7 cellular contexts compared by ENCODE assay signal in the genomic region with DNA sequence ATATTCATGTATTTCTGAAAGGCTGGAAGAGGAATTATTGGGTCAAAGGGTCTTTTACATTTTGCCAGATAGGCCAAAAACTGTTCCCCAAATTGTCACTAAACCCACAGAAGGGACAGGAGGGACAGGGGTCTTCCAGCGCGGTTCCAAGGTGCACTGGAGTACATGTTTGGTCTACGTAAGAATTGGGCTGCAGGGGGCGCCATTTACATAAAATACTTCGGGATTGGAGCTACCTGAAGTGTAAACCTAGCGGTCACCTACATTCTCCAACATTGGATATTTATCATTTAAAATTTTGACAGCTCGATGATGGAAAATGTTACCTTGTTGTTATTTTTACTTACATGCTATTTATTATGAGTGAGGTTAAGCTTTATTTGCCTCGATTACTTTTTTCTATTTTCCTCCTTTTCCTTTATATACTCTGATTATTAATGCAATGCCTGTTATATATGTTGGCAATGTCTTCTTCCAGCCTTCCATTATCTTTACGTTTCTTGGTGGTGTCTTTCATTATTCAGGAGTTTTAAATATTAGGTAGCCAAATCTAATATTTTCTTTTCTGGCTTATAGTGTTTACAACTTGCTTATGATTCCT. TPM values are rescaled to one million over a fixed set of nuclear protein-coding genes. Genes with fewer than 3 reads are reported as not detected.
DNase-seq lines count a peak whose midpoint lies in the region; ATAC-seq and TF ChIP-seq lines count a peak whose summit lies in the region.

No MANE protein-coding gene starts in this region.

- peaks cover 54% of the 10 kb centered on the region for H3K27me3 Mint-ChIP-seq in T-helper 17 cell

- H3K4me1 ChIP-seq in right lobe of liver = no peaks in the 10 kb centered on the region

- peaks cover 3% of the 10 kb centered on the region for H3K36me3 Mint-ChIP-seq in T-helper 17 cell (ENCODE audit: low read depth)

- no peak overlapping the region for H3K27ac Mint-ChIP-seq in T-helper 17 cell

- ATAC-seq in HG02642 (IDR thresholded peaks at IDR 0.05; ENCODE audit: poor library complexity, unreplicated experiment) (peak; percentile 79), T-helper 17 cell (peak; percentile 59), right lobe of liver (peak in 2 of 4 donors; percentile 59 to 66), HG02763 (IDR thresholded peaks at IDR 0.05; ENCODE audit: unreplicated experiment) (no peak)

- H3K9me3 ChIP-seq in T-helper 17 cell (ENCODE audit: control insufficient read depth, low read length, poor library complexity, severe bottlenecking) (no peaks in the 10 kb centered on the region), right lobe of liver (no peaks in the 10 kb centered on the region)

- WGBS in right lobe of liver (ENCODE audit: insufficient coverage, low coverage, low lambda C conversion rate, missing lambda C conversion rate) = 37% methylated on average over 9 of the region's 9 CpGs

- TF ChIP-seq CTCF in GM12873 (IDR thresholded peaks at IDR 0.05; ENCODE audit: insufficient read depth, low read depth, low read length, missing control alignments) (peak; percentile 52), right lobe of liver (IDR thresholded peaks at IDR 0.05) (peak in 3 of 4 donors; percentile 35 to 49 (median 41)), brain microvascular endothelial cell (IDR thresholded peaks at IDR 0.05; ENCODE audit: low read depth, low read length, missing control alignments) (no peak), foreskin fibroblast (IDR thresholded peaks at IDR 0.05; ENCODE audit: low read depth, low read length) (no peak)

- peaks cover 3% of the 10 kb centered on the region for H3K4me1 Mint-ChIP-seq in T-helper 17 cell

- H3K36me3 ChIP-seq in right lobe of liver = no peaks in the 10 kb centered on the region
- H3K36me3 ChIP-seq in brain microvascular endothelial cell (replicated peaks) = no peaks in the 10 kb centered on the region

- intact Hi-C loops in right lobe of liver (cut with DNase I) = no loop called here

- H3K27ac ChIP-seq in right lobe of liver (no peak overlapping the region), brain microvascular endothelial cell (no peak overlapping the region)

- H3K4me3 Mint-ChIP-seq in T-helper 17 cell = no peak overlapping the region

- H3K4me3 ChIP-seq in right lobe of liver (no peak overlapping the region), brain microvascular endothelial cell (ENCODE audit: low read depth, low read length) (no peak overlapping the region), foreskin fibroblast (ENCODE audit: low read depth in 1 of 2, low read length in 2 of 2) (no peak overlapping the region)

- no peak for TF ChIP-seq POLR2A in right lobe of liver (IDR thresholded peaks at IDR 0.05)

- H3K27me3 ChIP-seq in right lobe of liver = peaks cover 0 to 8% of the 10 kb centered on the region in 2 donors
- H3K27me3 ChIP-seq in brain microvascular endothelial cell (replicated peaks) = peaks cover 5% of the 10 kb centered on the region

- in situ Hi-C loops in brain microvascular endothelial cell (cut with HindIII; ENCODE audit: low pct_ligation_motif_present, low sequenced_read_pairs) = no loop called here

- DNase-seq in T-helper 17 cell = peak in 1 of 3 donors; percentile 62
- DNase-seq in right lobe of liver = peak in 1 of 3 donors; percentile 44
- DNase-seq in brain microvascular endothelial cell = no peak
- no peak for DNase-seq in foreskin fibroblast

RNA-seq across cellular contexts. Expression of a gene that starts 43.0 kb away (rescaled TPM):
- total RNA-seq in T-helper 17 cell (not detected), right lobe of liver (not detected)

Comparison
In these comparisons a context has a peak if more than half of its experiments do, and no peak if none do; other contexts are left out.
1. CTCF ChIP-seq: peak in GM12873 (single experiment) and right lobe of liver (3 of 4); none in brain microvascular endothelial cell (single experiment) and foreskin fibroblast (single experiment).